ENCODE assay signal across 8 cellular contexts in genomic region chr1:20483833-20484525, GRCh38. TPM values are rescaled to one million over a fixed set of nuclear protein-coding genes. Genes with fewer than 3 reads are reported as not detected.
DNase-seq lines count a peak whose midpoint lies in the region; ATAC-seq and TF ChIP-seq lines count a peak whose summit lies in the region.

No MANE protein-coding gene starts in this region.

- H3K27me3 Mint-ChIP-seq in HFFc6 (ENCODE audit: insufficient read depth) (peaks cover 7% of the 10 kb centered on the region), immature natural killer cell (ENCODE audit: low read depth in 3 of 3) (peaks cover 10 to 14% (median 14%) of the 10 kb centered on the region in 3 donors)

- in situ Hi-C loops in astrocyte of the cerebellum (cut with HindIII; ENCODE audit: low sequenced_read_pairs) = no loop called here

- H3K27ac Mint-ChIP-seq in HFFc6 (peak overlapping the region; percentile 74), immature natural killer cell (peak overlapping the region in 2 of 6 donors; percentile 40 to 53)

- DNase-seq in Ammon's horn (ENCODE audit: low spot score) (peak; percentile 64), HFFc6 (no peak), astrocyte of the cerebellum (ENCODE audit: low read depth) (no peak), immature natural killer cell (no peak)

- peak; percentile 62 for TF ChIP-seq CTCF in HFFc6 (IDR thresholded peaks at IDR 0.05)
- TF ChIP-seq CTCF in astrocyte of the cerebellum (IDR thresholded peaks at IDR 0.05; ENCODE audit: low read depth, low read length, missing control alignments) = peak; percentile 25

- H3K4me3 Mint-ChIP-seq in HFFc6 (peak overlapping the region; percentile 97), immature natural killer cell (peak overlapping the region; percentile 46 to 84 (median 74))

- H3K27ac ChIP-seq in skin epidermis = peak overlapping the region in 4 of 21 experiments; percentile 20 to 51 (median 38)

- peaks cover 43% of the 10 kb centered on the region for H3K4me1 Mint-ChIP-seq in HFFc6 (ENCODE audit: low read depth)
- H3K4me1 Mint-ChIP-seq in immature natural killer cell = peaks cover 0 to 13% of the 10 kb centered on the region in 2 donors

- ATAC-seq in GM21381 (IDR thresholded peaks at IDR 0.05; ENCODE audit: unreplicated experiment) (no peak), GM21529 (IDR thresholded peaks at IDR 0.05; ENCODE audit: unreplicated experiment) (no peak), GM19463 (IDR thresholded peaks at IDR 0.05; ENCODE audit: unreplicated experiment) (no peak)

- H3K4me3 ChIP-seq in astrocyte of the cerebellum (ENCODE audit: low read depth, low read length) (peak overlapping the region; percentile 87), skin epidermis (peak overlapping the region; percentile 28 to 54 (median 37))

- no peaks in the 10 kb centered on the region for H3K9me3 Mint-ChIP-seq in HFFc6
- H3K9me3 Mint-ChIP-seq in immature natural killer cell = no peaks in the 10 kb centered on the region

- H3K36me3 Mint-ChIP-seq in HFFc6 (ENCODE audit: low read depth) (peaks cover 13% of the 10 kb centered on the region), immature natural killer cell (no peaks in the 10 kb centered on the region)

RNA-seq across cellular contexts. Expression of gene CAMK2N1, which starts 2.0 kb away (rescaled TPM):
- total RNA-seq in HFFc6 (2021; fragmentation: NEBNext Ultra II Directional; extraction: Animal tissue kit (Norgen Biotek cat#: 25700)) = 10 to 100 TPM; 40.3 to 57.8 (median 42.6) TPM
- under 1 TPM in 2 of 3 donors, not detected in 1; 0.10 to 0.43 TPM for polyA plus RNA-seq in immature natural killer cell

RNA-seq across cellular contexts. Expression of gene MUL1, which starts 24.0 kb away (rescaled TPM):
- total RNA-seq in HFFc6 (2021; fragmentation: NEBNext Ultra II Directional; extraction: Animal tissue kit (Norgen Biotek cat#: 25700)) = 10 to 100 TPM; 26.9 to 36.4 (median 27.8) TPM
- 10 to 100 TPM; 35.1 to 52.1 (median 49.2) TPM for polyA plus RNA-seq in immature natural killer cell
